Comparison of ENCODE assay signal across 8 cellular contexts in genomic region chr17:80474933-80475915, GRCh38. TPM values are rescaled to one million over a fixed set of nuclear protein-coding genes. Genes with fewer than 3 reads are reported as not detected.
A peak's percentile ranks its signal among the peaks of the same experiment; 100 is the strongest.
DNase-seq lines count a peak whose midpoint lies in the region; ATAC-seq, FAIRE-seq and TF ChIP-seq lines count a peak whose summit lies in the region.

No MANE protein-coding gene starts in this region.

- H3K27ac Mint-ChIP-seq in activated CD8-positive, alpha-beta T cell treated with anti-CD3 and anti-CD28 coated beads, Interleukin-2, amount 10 ng/mL, durations not matched to agents 7 days and 5 days = peak overlapping the region; percentile 30

- H3K9me3 ChIP-seq in iPS-20b (ENCODE audit: insufficient read depth, low read depth, low read length) = no peaks in the 10 kb centered on the region
- no peaks in the 10 kb centered on the region for H3K9me3 ChIP-seq in MM.1S (replicated peaks; ENCODE audit: insufficient read depth, low read length)

- H3K9me3 Mint-ChIP-seq in activated CD8-positive, alpha-beta T cell treated with anti-CD3 and anti-CD28 coated beads, Interleukin-2, amount 10 ng/mL, durations not matched to agents 7 days and 5 days (ENCODE audit: insufficient read depth) = no peaks in the 10 kb centered on the region

- H3K36me3 ChIP-seq in iPS-20b (ENCODE audit: insufficient read depth, low read depth, low read length) (no peaks in the 10 kb centered on the region), MM.1S (replicated peaks; ENCODE audit: insufficient read depth, low read length) (no peaks in the 10 kb centered on the region)

- H3K27me3 Mint-ChIP-seq in activated CD8-positive, alpha-beta T cell treated with anti-CD3 and anti-CD28 coated beads, Interleukin-2, amount 10 ng/mL, durations not matched to agents 7 days and 5 days (ENCODE audit: low read depth) = peaks cover 51% of the 10 kb centered on the region

- FAIRE-seq in urothelium cell line (lab: Jason Lieb, UNC) = peak; percentile 9

- no peaks in the 10 kb centered on the region for H3K79me2 ChIP-seq in MM.1S (ENCODE audit: low read length)

- POLR2A ChIA-PET in activated CD8-positive, alpha-beta T cell treated with anti-CD3 and anti-CD28 coated beads, Interleukin-2, amount 10 ng/mL, durations not matched to agents 7 days and 5 days (lab: Charles Lee) = interaction anchor here (0.6 to 3.1 kb wide), 3 partner anchors 20 to 345 kb away, joined by 3 to 17 read pairs (median 3); no protein-coding TSS in a partner anchor

- H4K20me1 ChIP-seq in MM.1S (ENCODE audit: insufficient read depth, low read length) = no peaks in the 10 kb centered on the region

- H3K9me2 ChIP-seq in MM.1S (replicated peaks; ENCODE audit: insufficient read depth, low read length) = no peaks in the 10 kb centered on the region

- CTCF ChIA-PET in activated CD8-positive, alpha-beta T cell treated with anti-CD3 and anti-CD28 coated beads, Interleukin-2, amount 10 ng/mL, durations not matched to agents 7 days and 5 days (lab: Charles Lee) = interaction anchor here (0.6 to 2.2 kb wide), 5 partner anchors 48 to 425 kb away, joined by 4 to 9 read pairs (median 5); no protein-coding TSS in a partner anchor

- H3F3A ChIP-seq in MM.1S (ENCODE audit: insufficient read depth, low read length) = no peaks in the 10 kb centered on the region

- H3K4me3 Mint-ChIP-seq in activated CD8-positive, alpha-beta T cell treated with anti-CD3 and anti-CD28 coated beads, Interleukin-2, amount 10 ng/mL, durations not matched to agents 7 days and 5 days = peak overlapping the region; percentile 75

- H3K4me3 ChIP-seq in iPS-20b (ENCODE audit: low read length) (peak overlapping the region; percentile 29; the same call in 1 of the 2 replicates), MM.1S (ENCODE audit: low read length) (no peak overlapping the region)

- H3K27me3 ChIP-seq in iPS-20b (ENCODE audit: insufficient read depth, low read length) (peaks cover 100% of the 10 kb centered on the region), foreskin keratinocyte (peaks cover 100% of the 10 kb centered on the region), MM.1S (replicated peaks; ENCODE audit: insufficient read depth, low read length) (peaks cover 93% of the 10 kb centered on the region)

- ATAC-seq in activated CD8-positive, alpha-beta T cell treated with anti-CD3 and anti-CD28 coated beads, Interleukin-2, amount 10 ng/mL, durations not matched to agents 7 days and 5 days = no peak
- no peak for ATAC-seq in foreskin keratinocyte

- H3K4me1 ChIP-seq in iPS-20b (ENCODE audit: insufficient read depth, low read length) (no peaks in the 10 kb centered on the region), foreskin keratinocyte (no peaks in the 10 kb centered on the region), MM.1S (ENCODE audit: low read length) (no peaks in the 10 kb centered on the region)

- no peak overlapping the region for H3K4me2 ChIP-seq in MM.1S (ENCODE audit: low read depth, low read length)

- H3K36me3 Mint-ChIP-seq in activated CD8-positive, alpha-beta T cell treated with anti-CD3 and anti-CD28 coated beads, Interleukin-2, amount 10 ng/mL, durations not matched to agents 7 days and 5 days (ENCODE audit: low read depth) = peaks cover 5% of the 10 kb centered on the region

- no peak overlapping the region for H2AFZ ChIP-seq in MM.1S (ENCODE audit: low read length)

- H3K27ac ChIP-seq in iPS-20b (ENCODE audit: low read length) (no peak overlapping the region), foreskin keratinocyte (no peak overlapping the region), MM.1S (ENCODE audit: low read length) (no peak overlapping the region)

- no peak overlapping the region for H3K9ac ChIP-seq in iPS-20b (ENCODE audit: low read depth, low read length)
- no peak overlapping the region for H3K9ac ChIP-seq in MM.1S (ENCODE audit: low read length)

- peaks cover 28% of the 10 kb centered on the region for H3K4me1 Mint-ChIP-seq in activated CD8-positive, alpha-beta T cell treated with anti-CD3 and anti-CD28 coated beads, Interleukin-2, amount 10 ng/mL, durations not matched to agents 7 days and 5 days (ENCODE audit: low read depth)

- peak; percentile 11 for DNase-seq in stimulated activated CD4-positive, alpha-beta T cell treated with anti-CD3 and anti-CD28 coated beads, Interleukin-4, amount 100 ng/mL, for 1 hour
- DNase-seq in stimulated activated CD4-positive, alpha-beta T cell treated with anti-CD3 and anti-CD28 coated beads, Interleukin-4, amount 100 ng/mL, for 4 hours = no peak
- no peak for DNase-seq in activated CD8-positive, alpha-beta T cell treated with anti-CD3 and anti-CD28 coated beads, Interleukin-2, amount 10 ng/mL, durations not matched to agents 7 days and 5 days
- DNase-seq in urothelium cell line (ENCODE audit: low spot score) = no peak
- DNase-seq in foreskin keratinocyte = no peak
- no peak for DNase-seq in MM.1S
- DNase-seq in NCI-H146 (lab: John Stamatoyannopoulos, UW) = no peak

- TF ChIP-seq CTCF in foreskin keratinocyte (conservative IDR thresholded peaks at IDR 0.05) (no peak), MM.1S (IDR thresholded peaks at IDR 0.05; ENCODE audit: low read length) (no peak)

RNA-seq across cellular contexts. Expression of gene NPTX1, which starts 1.2 kb away (rescaled TPM):
- 10 to 100 TPM; 16.7 to 18.9 TPM for total RNA-seq in activated CD8-positive, alpha-beta T cell treated with anti-CD3 and anti-CD28 coated beads, Interleukin-2, amount 10 ng/mL, durations not matched to agents 7 days and 5 days
- total RNA-seq in foreskin keratinocyte = 0.04 TPM in 1 of 2 replicates, not detected in the other
- polyA plus RNA-seq in foreskin keratinocyte = 0.02 TPM in 1 of 2 replicates, not detected in the other

Comparison
In these comparisons a context has a peak if more than half of its experiments do, and no peak if none do; other contexts are left out.
1. RNA of gene NPTX1, which starts 1.2 kb away (total RNA-seq): 16.7 to 18.9 TPM in activated CD8-positive, alpha-beta T cell treated with anti-CD3 and anti-CD28 coated beads, Interleukin-2, amount 10 ng/mL, durations not matched to agents 7 days and 5 days; 0.04 TPM in foreskin keratinocyte; every median in the first group is over 10 times any median in the second.